In the genomic region with DNA sequence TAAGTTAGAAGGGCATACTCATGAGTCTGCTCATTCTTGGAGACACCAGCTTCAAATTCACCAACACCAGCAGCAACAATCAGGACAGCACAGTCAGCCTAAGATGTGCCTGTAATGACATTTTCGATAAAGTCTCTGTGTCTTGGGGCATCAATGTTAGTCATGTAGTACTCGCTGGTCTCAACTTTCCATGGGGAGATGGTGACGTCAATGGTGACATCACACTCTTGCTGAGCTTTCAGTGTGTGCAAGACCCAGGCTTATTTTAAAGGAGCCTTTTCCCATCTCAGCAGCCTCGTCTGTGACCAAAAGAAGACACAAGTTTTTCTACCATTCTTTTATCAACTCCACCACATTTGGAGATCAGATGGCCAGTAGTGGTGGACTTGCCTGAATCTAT, we compare ENCODE assay signal across 24 cellular contexts.
"Had no signal": no experiment of that assay in that cellular context is flagged by ENCODE, and none has a peak within 500 bp of the region (broad histone marks: within the 10 kb centered on the region; RNA-seq: fewer than 3 reads in every experiment).

No MANE protein-coding gene starts in this region.

- H3K4me3 Mint-ChIP-seq: activated CD8-positive, alpha-beta T cell treated with anti-CD3 and anti-CD28 coated beads, Interleukin-2, amount 10 ng/mL, durations not matched to agents 7 days and 5 days; activated naive CD8-positive, alpha-beta T cell; brain; T-cell had no signal

- H3K27ac Mint-ChIP-seq: activated CD8-positive, alpha-beta T cell treated with anti-CD3 and anti-CD28 coated beads, Interleukin-2, amount 10 ng/mL, durations not matched to agents 7 days and 5 days; activated naive CD8-positive, alpha-beta T cell; brain had no signal

- H3K4me3 ChIP-seq: SK-N-MC had no signal

- ATAC-seq: activated CD8-positive, alpha-beta T cell treated with anti-CD3 and anti-CD28 coated beads, Interleukin-2, amount 10 ng/mL, durations not matched to agents 7 days and 5 days; PC-3; T-cell had no signal

- H3K27me3 Mint-ChIP-seq: activated naive CD8-positive, alpha-beta T cell; T-cell had no signal

- H3K36me3 Mint-ChIP-seq: activated naive CD8-positive, alpha-beta T cell; brain; T-cell had no signal

- DNase-seq: activated CD4-positive, alpha-beta T cell treated with anti-CD3 and anti-CD28 coated beads for 4 hours; activated CD8-positive, alpha-beta memory T cell treated with anti-CD3 and anti-CD28 coated beads, Interleukin-2, amount 50 U/mL, for 48 hours; activated CD8-positive, alpha-beta T cell treated with anti-CD3 and anti-CD28 coated beads, Interleukin-2, amount 10 ng/mL, durations not matched to agents 7 days and 5 days; activated effector memory CD4-positive, alpha-beta T cell treated with Interleukin-2 at 50 U/mL for 16 hours; activated naive CD4-positive, alpha-beta T cell; activated T-cell treated with anti-CD3 and anti-CD28 coated beads, Interleukin-2, amount 50 U/mL, for 1 hour; amygdala; MM.1S; NCI-H1105; NCI-H1436; NCI-H1694 treated with DMSO at 0.1 percent for 48 hours; NCI-H2029 treated with DMSO at 0.1 percent for 48 hours; NCI-H345; NCI-H510A; NCI-H526 treated with DMSO at 0.1 percent for 48 hours; PC-3; SIG-M5; T-cell; T-helper 2 cell; T1000; WERI-Rb-1 had no signal
